Comparison of ENCODE assay signal across 1 cellular context in genomic region chr3:142447308-142447851, GRCh38.
TF ChIP-seq lines count a peak whose summit lies in the region.

No MANE protein-coding gene starts in this region.

TF ChIP-seq in GM12878, 131 proteins besides CTCF, POLR2A, EP300 and RAD21 (continued from another document):
- TF ChIP-seq CUX1 (IDR thresholded peaks at IDR 0.05; ENCODE audit: insufficient replicate concordance, low read depth, low read length) (no peak), MEF2A (IDR thresholded peaks at IDR 0.05; ENCODE audit: insufficient read depth, low read depth, low read length) (no peak), FOXK2 (IDR thresholded peaks at IDR 0.05) (peak; percentile 75), IRF4 (IDR thresholded peaks at IDR 0.05; ENCODE audit: low read depth, low read length) (no peak), TAF1 (IDR thresholded peaks at IDR 0.05; ENCODE audit: borderline replicate concordance, low read depth, low read length) (no peak), BCL3 (IDR thresholded peaks at IDR 0.05; ENCODE audit: borderline replicate concordance, insufficient read depth, low read depth, low read length, poor library complexity, severe bottlenecking) (no peak), CBX3 (IDR thresholded peaks at IDR 0.05; ENCODE audit: borderline replicate concordance, low read depth) (no peak), SUPT20H (IDR thresholded peaks at IDR 0.05; ENCODE audit: borderline replicate concordance, control insufficient read depth, low read depth, low read length) (no peak), SPI1 (IDR thresholded peaks at IDR 0.05; ENCODE audit: borderline replicate concordance, insufficient read depth, low read depth, low read length) (no peak), CREB1 (IDR thresholded peaks at IDR 0.05; ENCODE audit: low read depth) (peak; percentile 61), POLR2AphosphoS2 (IDR thresholded peaks at IDR 0.05; ENCODE audit: low read depth, low read length) (no peak), NR2C1 (IDR thresholded peaks at IDR 0.05) (no peak), ZBED1 (IDR thresholded peaks at IDR 0.05; ENCODE audit: borderline replicate concordance) (no peak), ATF3 (IDR thresholded peaks at IDR 0.05; ENCODE audit: borderline replicate concordance, extremely low read depth, low read depth, low read length) (no peak), PML (IDR thresholded peaks at IDR 0.05; ENCODE audit: low read length) (no peak; the same call in 1 of the 2 replicates), ZNF217 (IDR thresholded peaks at IDR 0.05) (no peak)
- TF ChIP-seq, protein P1, sequence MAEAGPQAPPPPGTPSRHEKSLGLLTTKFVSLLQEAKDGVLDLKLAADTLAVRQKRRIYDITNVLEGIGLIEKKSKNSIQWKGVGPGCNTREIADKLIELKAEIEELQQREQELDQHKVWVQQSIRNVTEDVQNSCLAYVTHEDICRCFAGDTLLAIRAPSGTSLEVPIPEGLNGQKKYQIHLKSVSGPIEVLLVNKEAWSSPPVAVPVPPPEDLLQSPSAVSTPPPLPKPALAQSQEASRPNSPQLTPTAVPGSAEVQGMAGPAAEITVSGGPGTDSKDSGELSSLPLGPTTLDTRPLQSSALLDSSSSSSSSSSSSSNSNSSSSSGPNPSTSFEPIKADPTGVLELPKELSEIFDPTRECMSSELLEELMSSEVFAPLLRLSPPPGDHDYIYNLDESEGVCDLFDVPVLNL (IDR thresholded peaks at IDR 0.05; ENCODE audit: low read depth, low read length), result no peak
